Comparison of ENCODE assay signal across 8 cellular contexts in the genomic region with DNA sequence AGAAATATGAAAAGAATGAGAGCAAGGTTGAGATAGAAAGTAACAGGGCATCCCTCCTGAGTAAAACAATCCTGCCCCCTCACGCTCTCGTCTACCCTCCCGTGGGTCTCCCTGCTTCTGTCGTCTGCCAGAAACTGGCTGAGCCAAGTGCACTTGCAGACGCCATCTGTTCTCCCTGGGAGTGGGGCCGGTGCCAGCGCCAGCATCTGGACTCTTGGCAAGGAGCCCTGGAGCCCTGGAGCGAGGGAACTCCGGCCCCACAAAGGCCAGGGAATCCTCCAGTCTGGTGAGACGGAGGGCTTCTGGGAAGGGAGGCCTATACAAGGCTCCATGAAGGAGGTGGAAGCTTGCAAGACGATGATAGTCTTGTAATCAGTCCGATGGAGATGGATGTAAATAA. TPM values are rescaled to one million over a fixed set of nuclear protein-coding genes. Genes with fewer than 3 reads are reported as not detected.
A peak's percentile ranks its signal among the peaks of the same experiment; 100 is the strongest.
DNase-seq lines count a peak whose midpoint lies in the region; ATAC-seq and TF ChIP-seq lines count a peak whose summit lies in the region.

No MANE protein-coding gene starts in this region.

- no peak for TF ChIP-seq CTCF in AG09309 (IDR thresholded peaks at IDR 0.05; ENCODE audit: control insufficient read depth, insufficient read depth, low read depth, low read length, missing control alignments)
- no peak for TF ChIP-seq CTCF in mesothelial cell of epicardium (IDR thresholded peaks at IDR 0.05; ENCODE audit: unreplicated experiment)
- no peak for TF ChIP-seq CTCF in GM13976 (IDR thresholded peaks at IDR 0.05; ENCODE audit: borderline replicate concordance, control extremely low read depth, extremely low read depth, insufficient read depth, missing control alignments)

- DNase-seq in AG09309 (ENCODE audit: low read depth) (peak; percentile 55), NCI-H2107 (lab: John Stamatoyannopoulos, UW) (peak; percentile 78), caudate nucleus (lab: John Stamatoyannopoulos, UW) (peak in 56 of 61 donors; percentile 14 to 81 (median 55)), mesothelial cell of epicardium (ENCODE audit: low spot score in 2 of 2, unreplicated experiment in 2 of 2) (peak in 1 of 2 experiments; percentile 70), GM13976 (ENCODE audit: low spot score) (no peak)
- no peak for DNase-seq in stimulated activated CD4-positive, alpha-beta T cell treated with anti-CD3 and anti-CD28 coated beads, Interleukin-1b, Interleukin-23, amount 100 ng/mL, for 48 hours
- DNase-seq in naive thymus-derived CD8-positive, alpha-beta T cell = no peak

- H3K4me1 Mint-ChIP-seq in mesothelial cell of epicardium = peaks cover 15% of the 10 kb centered on the region
- peaks cover 19 to 31% (median 30%) of the 10 kb centered on the region in 4 donors for H3K4me1 Mint-ChIP-seq in naive thymus-derived CD8-positive, alpha-beta T cell

- no peak overlapping the region for H3K4me3 ChIP-seq in AG09309 (ENCODE audit: control insufficient read depth, low read depth, low read length)

- ATAC-seq in HG02885 (IDR thresholded peaks at IDR 0.05; ENCODE audit: poor library complexity, unreplicated experiment) = no peak
- no peak for ATAC-seq in naive thymus-derived CD8-positive, alpha-beta T cell

- H3K9me3 Mint-ChIP-seq in mesothelial cell of epicardium = no peaks in the 10 kb centered on the region
- no peaks in the 10 kb centered on the region for H3K9me3 Mint-ChIP-seq in naive thymus-derived CD8-positive, alpha-beta T cell

- POLR2A ChIA-PET in naive thymus-derived CD8-positive, alpha-beta T cell (lab: Charles Lee) = no interaction called here

- H3K27ac ChIP-seq in caudate nucleus (ENCODE audit: low read depth, low read length) = no peak overlapping the region

- peaks cover 6% of the 10 kb centered on the region for H3K36me3 Mint-ChIP-seq in mesothelial cell of epicardium
- no peaks in the 10 kb centered on the region for H3K36me3 Mint-ChIP-seq in naive thymus-derived CD8-positive, alpha-beta T cell

- in situ Hi-C loops in GM13976 (cut with MboI; ENCODE audit: low sequenced_read_pairs, unreplicated experiment) = no loop called here

- peak overlapping the region; percentile 36 for H3K4me3 Mint-ChIP-seq in mesothelial cell of epicardium
- no peak overlapping the region for H3K4me3 Mint-ChIP-seq in naive thymus-derived CD8-positive, alpha-beta T cell

- peak overlapping the region; percentile 87 for H3K27ac Mint-ChIP-seq in mesothelial cell of epicardium
- no peak overlapping the region for H3K27ac Mint-ChIP-seq in naive thymus-derived CD8-positive, alpha-beta T cell

- no peaks in the 10 kb centered on the region for H3K27me3 Mint-ChIP-seq in mesothelial cell of epicardium (ENCODE audit: low read depth)
- no peaks in the 10 kb centered on the region for H3K27me3 Mint-ChIP-seq in naive thymus-derived CD8-positive, alpha-beta T cell

RNA-seq across cellular contexts. Expression of gene TMEM91, which starts 2.3 kb away (rescaled TPM):
- 16.2 to 19.7 TPM (median 18.3 TPM) in 3 replicates for total RNA-seq in mesothelial cell of epicardium
- total RNA-seq in naive thymus-derived CD8-positive, alpha-beta T cell = 1 to 10 TPM; 9.9 TPM
- 1 to 10 TPM; 3.6 to 8.3 (median 5.0) TPM for polyA plus RNA-seq in naive thymus-derived CD8-positive, alpha-beta T cell

RNA-seq across cellular contexts. Expression of gene B9D2, which starts 10.0 kb away (rescaled TPM):
- 4.8 to 5.6 TPM (median 5.5 TPM) in 3 replicates for total RNA-seq in mesothelial cell of epicardium
- total RNA-seq in naive thymus-derived CD8-positive, alpha-beta T cell = 10 to 100 TPM; 15.0 to 17.3 TPM
- 10 to 100 TPM; 12.6 to 20.9 (median 19.8) TPM for polyA plus RNA-seq in naive thymus-derived CD8-positive, alpha-beta T cell

RNA-seq across cellular contexts. Expression of gene TGFB1, which starts 20.3 kb away (rescaled TPM):
- 24.9 to 26.5 TPM (median 25.2 TPM) in 3 replicates for total RNA-seq in mesothelial cell of epicardium
- 10 to 100 TPM; 83.6 to 85.6 TPM for total RNA-seq in naive thymus-derived CD8-positive, alpha-beta T cell
- polyA plus RNA-seq in naive thymus-derived CD8-positive, alpha-beta T cell = 10 to 100 TPM; 30.5 to 45.4 (median 34.5) TPM

RNA-seq across cellular contexts. Expression of gene EXOSC5, which starts 23.2 kb away (rescaled TPM):
- total RNA-seq in mesothelial cell of epicardium = 12.2 to 17.0 TPM (median 12.5 TPM) in 3 replicates
- 10 to 100 TPM; 18.3 to 22.9 TPM for total RNA-seq in naive thymus-derived CD8-positive, alpha-beta T cell
- 10 to 100 TPM; 69.0 to 88.0 (median 84.8) TPM for polyA plus RNA-seq in naive thymus-derived CD8-positive, alpha-beta T cell

RNA-seq across cellular contexts. Expression of gene BCKDHA, which starts 23.6 kb away (rescaled TPM):
- 22.6 to 27.2 TPM (median 22.8 TPM) in 3 replicates for total RNA-seq in mesothelial cell of epicardium
- total RNA-seq in naive thymus-derived CD8-positive, alpha-beta T cell = 10 to 100 TPM; 15.9 to 18.7 TPM
- polyA plus RNA-seq in naive thymus-derived CD8-positive, alpha-beta T cell = 10 to 100 TPM; 51.8 to 67.3 (median 53.8) TPM

Comparison
In these comparisons a context has a peak if more than half of its experiments do, and no peak if none do; other contexts are left out.
1. DNase-seq: peak in AG09309 (single experiment), NCI-H2107 (single experiment) and caudate nucleus (56 of 61); none in GM13976 (single experiment), stimulated activated CD4-positive, alpha-beta T cell treated with anti-CD3 and anti-CD28 coated beads, Interleukin-1b, Interleukin-23, amount 100 ng/mL, for 48 hours (single experiment) and naive thymus-derived CD8-positive, alpha-beta T cell (0 of 10).